Comparison of ENCODE assay signal across 11 cellular contexts in the genomic region with DNA sequence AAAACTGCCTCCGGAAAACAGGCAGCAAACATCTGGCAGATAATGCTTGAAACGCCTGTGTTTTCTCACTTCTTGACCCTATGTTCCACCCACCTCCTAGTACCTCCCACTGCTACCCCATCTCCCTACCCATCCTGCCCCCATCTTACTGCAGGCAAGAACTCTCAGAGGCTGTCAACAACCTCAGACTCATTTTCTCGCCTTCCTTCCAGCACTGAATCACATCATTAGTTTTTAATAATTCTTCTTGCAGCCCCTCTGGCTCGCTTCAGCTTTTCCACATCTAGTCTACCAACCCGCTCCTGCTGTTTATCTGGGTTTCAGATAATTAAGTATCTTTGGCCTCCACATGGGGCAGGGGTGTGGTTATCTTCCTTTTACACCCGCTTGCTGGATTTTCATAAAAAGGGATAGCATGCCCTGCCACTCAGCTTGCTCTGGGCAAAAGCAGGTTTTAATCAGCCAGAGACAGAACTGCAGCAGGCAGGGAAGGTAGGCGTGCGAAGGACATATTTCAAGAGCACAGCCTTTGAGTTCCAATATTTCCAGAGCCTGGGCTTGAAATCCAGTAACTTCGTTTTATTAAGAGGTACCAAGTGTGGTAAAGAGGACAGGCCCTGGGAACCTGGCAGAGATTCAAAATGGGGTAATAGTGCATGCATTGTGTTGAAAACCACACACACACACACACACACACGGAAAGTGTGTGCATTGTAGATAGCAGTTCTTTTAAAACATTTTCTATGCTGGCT.
DNase-seq lines count a peak whose midpoint lies in the region; ATAC-seq and TF ChIP-seq lines count a peak whose summit lies in the region.
"Had no signal": no experiment of that assay in that cellular context is flagged by ENCODE, and none has a peak within 500 bp of the region (broad histone marks: within the 10 kb centered on the region; RNA-seq: fewer than 3 reads in every experiment).

No MANE protein-coding gene starts in this region.

- DNase-seq in OCI-M2 (lab: John Stamatoyannopoulos, UW; ENCODE audit: unreplicated experiment) = peak; percentile 91
- peak; percentile 26 to 70 for DNase-seq in dermis microvascular lymphatic vessel endothelial cell (ENCODE audit: low read depth in 2 of 2)
- DNase-seq in iris pigment epithelial cell (ENCODE audit: low read depth) = peak; percentile 16
- no peak for DNase-seq in suprapubic skin (ENCODE audit: low spot score in 2 of 2)
- no peak for DNase-seq in stimulated activated CD4-positive, alpha-beta T cell treated with anti-CD3 and anti-CD28 coated beads, Interleukin-4, amount 100 ng/mL, for 1 hour
- DNase-seq in NCI-H446 (lab: John Stamatoyannopoulos, UW) = no peak
- DNase-seq in mucosa of descending colon = no peak
- DNase-seq: GOT3, KG1, NCI-H2081 treated with DMSO at 0.1 percent for 48 hours had no signal

- H3K4me1 ChIP-seq in suprapubic skin (peaks cover 33% of the 10 kb centered on the region), mucosa of descending colon (ENCODE audit: low read depth) (no peaks in the 10 kb centered on the region)

- no peak for TF ChIP-seq CTCF in suprapubic skin (IDR thresholded peaks at IDR 0.05)
- TF ChIP-seq CTCF in mucosa of descending colon (IDR thresholded peaks at IDR 0.05) = no peak

- peaks cover under 1% of the 10 kb centered on the region for H3K36me3 ChIP-seq in suprapubic skin
- no peaks in the 10 kb centered on the region for H3K36me3 ChIP-seq in mucosa of descending colon (ENCODE audit: low read depth)

- peak overlapping the region; percentile 1 for H3K27ac ChIP-seq in suprapubic skin

- no peak for ATAC-seq in mucosa of descending colon
- ATAC-seq: Panc1 had no signal

- intact Hi-C loops in mucosa of descending colon (cut with DNase I, micrococcal nuclease) = no loop called here

- TF ChIP-seq EP300 in suprapubic skin (IDR thresholded peaks at IDR 0.05) = no peak

- H3K27me3 ChIP-seq in suprapubic skin = no peaks in the 10 kb centered on the region

- H3K4me3 ChIP-seq in suprapubic skin (no peak overlapping the region), mucosa of descending colon (no peak overlapping the region)

- 53% methylated on average over 10 of the region's 10 CpGs for WGBS in suprapubic skin

- H3K9me3 ChIP-seq in suprapubic skin (no peaks in the 10 kb centered on the region), mucosa of descending colon (no peaks in the 10 kb centered on the region)

- no peak for TF ChIP-seq POLR2A in suprapubic skin (IDR thresholded peaks at IDR 0.05)

Comparison
In these comparisons a context has a peak if more than half of its experiments do, and no peak if none do; other contexts are left out.
1. DNase-seq: peak in OCI-M2 (single experiment), dermis microvascular lymphatic vessel endothelial cell (2 of 2) and iris pigment epithelial cell (single experiment); none in suprapubic skin (0 of 2), stimulated activated CD4-positive, alpha-beta T cell treated with anti-CD3 and anti-CD28 coated beads, Interleukin-4, amount 100 ng/mL, for 1 hour (single experiment), NCI-H446 (0 of 2) and mucosa of descending colon (0 of 3).